In the genomic region with DNA sequence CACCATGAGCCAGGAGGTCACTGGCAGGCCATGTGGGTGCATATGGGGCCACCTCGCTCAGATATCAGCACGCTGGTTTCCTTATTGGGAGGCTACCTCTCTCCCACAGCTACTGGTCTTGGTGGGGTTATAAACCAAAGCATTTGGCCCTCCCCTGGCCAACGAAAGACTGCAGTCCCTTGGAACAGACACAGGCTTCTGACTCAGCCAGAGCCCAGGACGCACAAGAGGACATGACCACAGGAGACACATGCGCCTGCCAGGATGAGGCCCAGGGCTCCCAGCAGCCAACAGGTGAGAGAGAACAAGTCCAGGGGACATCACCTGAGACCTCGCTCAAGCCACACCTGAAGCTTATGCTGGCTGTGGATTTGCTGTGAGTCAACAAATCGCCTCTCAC, we compare ENCODE assay signal across 21 cellular contexts. TPM values are rescaled to one million over a fixed set of nuclear protein-coding genes. Genes with fewer than 3 reads are reported as not detected.
A peak's percentile ranks its signal among the peaks of the same experiment; 100 is the strongest.
DNase-seq lines count a peak whose midpoint lies in the region; ATAC-seq, FAIRE-seq and TF ChIP-seq lines count a peak whose summit lies in the region.
"Had no signal": no experiment of that assay in that cellular context is flagged by ENCODE, and none has a peak within 500 bp of the region (broad histone marks: within the 10 kb centered on the region; RNA-seq: fewer than 3 reads in every experiment).

No MANE protein-coding gene starts in this region.

- no peak overlapping the region for H3K4me3 Mint-ChIP-seq in natural killer cell treated with Interleukin-12 subunit alpha and Interleukin-12 subunit beta and Interleukin-15 and Interleukin-18, amount 100 ng/mL, for 72 hours
- no peak overlapping the region for H3K4me3 Mint-ChIP-seq in natural killer cell
- H3K4me3 Mint-ChIP-seq in activated naive CD4-positive, alpha-beta T cell treated with anti-CD3 and anti-CD28 coated beads for 36 hours: no peak overlapping the region
- H3K4me3 Mint-ChIP-seq: stimulated activated memory B cell treated with anti-CD40 and anti-IgM and Interleukin-4, amounts not matched to agents 10 μg/mL and 1 μg/mL and 100 μg/mL, for 72 hours; T-cell had no signal

- H3K36me3 Mint-ChIP-seq in natural killer cell treated with Interleukin-12 subunit alpha and Interleukin-12 subunit beta and Interleukin-15 and Interleukin-18, amount 100 ng/mL, for 72 hours: peaks cover 14% of the 10 kb centered on the region
- H3K36me3 Mint-ChIP-seq in natural killer cell: no peaks in the 10 kb centered on the region
- peaks cover 8% of the 10 kb centered on the region for H3K36me3 Mint-ChIP-seq in activated naive CD4-positive, alpha-beta T cell treated with anti-CD3 and anti-CD28 coated beads for 36 hours (ENCODE audit: low read depth)

- H3K9me3 ChIP-seq in Panc1 (ENCODE audit: control insufficient read depth, insufficient read depth, low read depth, low read length) (peaks cover 4% of the 10 kb centered on the region; the same call in 1 of the 2 replicates), upper lobe of right lung (no peaks in the 10 kb centered on the region)
- H3K9me3 ChIP-seq: thyroid gland had no signal

- no peaks in the 10 kb centered on the region for H3K9me3 Mint-ChIP-seq in natural killer cell treated with Interleukin-12 subunit alpha and Interleukin-12 subunit beta and Interleukin-15 and Interleukin-18, amount 100 ng/mL, for 72 hours
- no peaks in the 10 kb centered on the region for H3K9me3 Mint-ChIP-seq in natural killer cell
- H3K9me3 Mint-ChIP-seq in activated naive CD4-positive, alpha-beta T cell treated with anti-CD3 and anti-CD28 coated beads for 36 hours: no peaks in the 10 kb centered on the region
- H3K9me3 Mint-ChIP-seq: CD8-positive, alpha-beta memory T cell; stimulated activated memory B cell treated with anti-CD40 and anti-IgM and Interleukin-4, amounts not matched to agents 10 μg/mL and 1 μg/mL and 100 μg/mL, for 72 hours; T-cell had no signal

- H3K27ac ChIP-seq in Panc1 (ENCODE audit: low read length) (no peak overlapping the region), upper lobe of right lung (no peak overlapping the region)
- H3K27ac ChIP-seq: thyroid gland had no signal

- peaks cover 45 to 47% of the 10 kb centered on the region in 2 donors for H3K4me1 Mint-ChIP-seq in natural killer cell treated with Interleukin-12 subunit alpha and Interleukin-12 subunit beta and Interleukin-15 and Interleukin-18, amount 100 ng/mL, for 72 hours (ENCODE audit: low read depth in 2 of 2)
- peaks cover 5 to 24% of the 10 kb centered on the region in 2 donors for H3K4me1 Mint-ChIP-seq in natural killer cell
- peaks cover 4% of the 10 kb centered on the region for H3K4me1 Mint-ChIP-seq in activated naive CD4-positive, alpha-beta T cell treated with anti-CD3 and anti-CD28 coated beads for 36 hours (ENCODE audit: low read depth)

- CTCF ChIA-PET in Panc1 (lab: Charles Lee): no interaction called here
- CTCF ChIA-PET in activated naive CD4-positive, alpha-beta T cell treated with anti-CD3 and anti-CD28 coated beads for 36 hours (lab: Charles Lee): no interaction called here

- H3K27me3 Mint-ChIP-seq in natural killer cell treated with Interleukin-12 subunit alpha and Interleukin-12 subunit beta and Interleukin-15 and Interleukin-18, amount 100 ng/mL, for 72 hours: no peaks in the 10 kb centered on the region
- H3K27me3 Mint-ChIP-seq in natural killer cell (ENCODE audit: low read depth in 2 of 2): no peaks in the 10 kb centered on the region
- H3K27me3 Mint-ChIP-seq in activated naive CD4-positive, alpha-beta T cell treated with anti-CD3 and anti-CD28 coated beads for 36 hours (ENCODE audit: low read depth): no peaks in the 10 kb centered on the region
- H3K27me3 Mint-ChIP-seq: CD8-positive, alpha-beta memory T cell; stimulated activated memory B cell treated with anti-CD40 and anti-IgM and Interleukin-4, amounts not matched to agents 10 μg/mL and 1 μg/mL and 100 μg/mL, for 72 hours; T-cell had no signal

- peak overlapping the region; percentile 8 to 62 for H3K27ac Mint-ChIP-seq in natural killer cell treated with Interleukin-12 subunit alpha and Interleukin-12 subunit beta and Interleukin-15 and Interleukin-18, amount 100 ng/mL, for 72 hours
- H3K27ac Mint-ChIP-seq in natural killer cell: peak overlapping the region in 1 of 2 donors; percentile 67
- H3K27ac Mint-ChIP-seq in activated naive CD4-positive, alpha-beta T cell treated with anti-CD3 and anti-CD28 coated beads for 36 hours: no peak overlapping the region
- H3K27ac Mint-ChIP-seq: stimulated activated memory B cell treated with anti-CD40 and anti-IgM and Interleukin-4, amounts not matched to agents 10 μg/mL and 1 μg/mL and 100 μg/mL, for 72 hours; T-cell had no signal

- no TSS peak for BruUV-seq in Panc1 (replicated peaks; lab: Mats Ljungman, UMichigan)

- intact Hi-C loops in natural killer cell (cut with micrococcal nuclease): loop anchor here (10.0 kb wide), 1 partner anchor 1324 kb away; a partner anchor contains a TSS
- intact Hi-C loops in Panc1 (cut with micrococcal nuclease; ENCODE audit: unreplicated experiment): loop anchor here (10.0 kb wide), 1 partner anchor 464 kb away; no protein-coding TSS in a partner anchor
- intact Hi-C loops in upper lobe of right lung (cut with DNase I): no loop called here
- intact Hi-C loops in activated naive CD4-positive, alpha-beta T cell treated with anti-CD3 and anti-CD28 coated beads for 36 hours (cut with micrococcal nuclease): no loop called here

- POLR2A ChIA-PET in Panc1 (lab: Charles Lee): no interaction called here

- FAIRE-seq in frontal cortex (lab: Jason Lieb, UNC): no peak
- FAIRE-seq: endothelial cell of umbilical vein had no signal

- H3K36me3 ChIP-seq in Panc1 (ENCODE audit: control insufficient read depth, insufficient read depth, low read length) (peaks cover 2% of the 10 kb centered on the region), upper lobe of right lung (peaks cover 1% of the 10 kb centered on the region)

- no peak for ATAC-seq in natural killer cell treated with Interleukin-12 subunit alpha and Interleukin-12 subunit beta and Interleukin-15 and Interleukin-18, amount 100 ng/mL, for 72 hours
- ATAC-seq in natural killer cell (no peak), Panc1 (peak; percentile 63), upper lobe of right lung (peak; percentile 13)
- ATAC-seq: HCT116; stimulated activated memory B cell treated with anti-CD40 and anti-IgM and Interleukin-4, amounts not matched to agents 10 μg/mL and 1 μg/mL and 100 μg/mL, for 72 hours had no signal

- H3K27me3 ChIP-seq in Panc1 (ENCODE audit: control insufficient read depth, insufficient read depth, low read length) (no peaks in the 10 kb centered on the region), upper lobe of right lung (no peaks in the 10 kb centered on the region)
- H3K27me3 ChIP-seq: thyroid gland had no signal

- no peak for TF ChIP-seq CTCF in natural killer cell (IDR thresholded peaks at IDR 0.05)
- TF ChIP-seq CTCF in Panc1 (IDR thresholded peaks at IDR 0.05): no peak
- TF ChIP-seq CTCF in upper lobe of right lung (IDR thresholded peaks at IDR 0.05): no peak

- DNase-seq in natural killer cell treated with Interleukin-12 subunit alpha and Interleukin-12 subunit beta and Interleukin-15 and Interleukin-18, amount 100 ng/mL, for 72 hours (ENCODE audit: low spot score): no peak
- DNase-seq in natural killer cell (no peak), Panc1 (ENCODE audit: low read depth, low spot score) (no peak), glomerular visceral epithelial cell (ENCODE audit: extremely low spot score) (peak; percentile 12), upper lobe of right lung (peak; percentile 66), NCI-H748 treated with DMSO at 0.1 percent for 48 hours (lab: John Stamatoyannopoulos, UW) (no peak), frontal cortex (ENCODE audit: low spot score in 2 of 2) (no peak)
- no peak for DNase-seq in activated naive CD4-positive, alpha-beta T cell treated with anti-CD3 and anti-CD28 coated beads for 36 hours
- DNase-seq: activated CD4-positive, alpha-beta T cell treated with anti-CD3 and anti-CD28 coated beads for 48 hours; activated CD8-positive, alpha-beta memory T cell treated with anti-CD3 and anti-CD28 coated beads, Interleukin-2, amount 50 U/mL, for 48 hours; activated gamma-delta T cell treated with Interleukin-2 at 50 U/mL for 16 hours; CD8-positive, alpha-beta memory T cell; islet precursor cell; NCI-H1436; NCI-H524; SHP77; T-cell; thyroid gland had no signal

- in situ Hi-C loops in Panc1 (cut with HindIII; ENCODE audit: low pct_unique_long_range_greater_than_20kb, low sequenced_read_pairs): no loop called here

- H3K4me3 ChIP-seq in Panc1 (ENCODE audit: low read depth in 2 of 2, low read length in 2 of 2) (no peak overlapping the region), upper lobe of right lung (no peak overlapping the region)
- H3K4me3 ChIP-seq: thyroid gland had no signal

- H3K4me1 ChIP-seq in Panc1 (ENCODE audit: control insufficient read depth, insufficient read depth, low read length): no peaks in the 10 kb centered on the region
- H3K4me1 ChIP-seq in upper lobe of right lung: no peaks in the 10 kb centered on the region

RNA-seq across cellular contexts. Expression of a gene that starts 13.8 kb away (rescaled TPM):
- 10 to 100 TPM; 27.6 to 58.5 TPM for total RNA-seq in natural killer cell treated with Interleukin-12 subunit alpha and Interleukin-12 subunit beta and Interleukin-15 and Interleukin-18, amount 100 ng/mL, for 72 hours
- total RNA-seq in natural killer cell: 10 to 100 TPM in 2 of 3 donors, 1 to 10 TPM in 1; 6.3 to 14.7 (median 10.1) TPM
- total RNA-seq in Panc1 (2021; ENCODE audit: unreplicated experiment): 20.1 TPM
- polyA plus RNA-seq in Panc1 (2012; ENCODE audit: insufficient read length): 20.8 TPM
- 14.6 TPM for total RNA-seq in upper lobe of right lung
- 8.2 TPM for total RNA-seq in frontal cortex
- total RNA-seq in activated naive CD4-positive, alpha-beta T cell treated with anti-CD3 and anti-CD28 coated beads for 36 hours: 10 to 100 TPM; 10.7 to 11.2 TPM

Comparison
In these comparisons a context has a peak if more than half of its experiments do, and no peak if none do; other contexts are left out.
1. ATAC-seq: peak in Panc1 (single experiment) and upper lobe of right lung (single experiment); none in natural killer cell treated with Interleukin-12 subunit alpha and Interleukin-12 subunit beta and Interleukin-15 and Interleukin-18, amount 100 ng/mL, for 72 hours (0 of 2) and natural killer cell (0 of 3).
2. DNase-seq: peak in glomerular visceral epithelial cell (single experiment) and upper lobe of right lung (single experiment); none in natural killer cell treated with Interleukin-12 subunit alpha and Interleukin-12 subunit beta and Interleukin-15 and Interleukin-18, amount 100 ng/mL, for 72 hours (single experiment), natural killer cell (single experiment), Panc1 (single experiment), NCI-H748 treated with DMSO at 0.1 percent for 48 hours (single experiment), frontal cortex (0 of 2) and activated naive CD4-positive, alpha-beta T cell treated with anti-CD3 and anti-CD28 coated beads for 36 hours (single experiment).
3. intact Hi-C loops: an anchor here in natural killer cell (10.0 kb wide) and Panc1 (10.0 kb wide); none called in upper lobe of right lung and activated naive CD4-positive, alpha-beta T cell treated with anti-CD3 and anti-CD28 coated beads for 36 hours.